ENCODE assay signal across 1 cellular context in genomic region chr1:1435094-1435903, GRCh38.
TF ChIP-seq lines count a peak whose summit lies in the region.

TSS of gene VWA1 (plus strand) at chr1:1435690. CDS start at chr1:1435749, 59 bp downstream.

TF ChIP-seq in HepG2, 621 proteins besides CTCF, POLR2A, EP300 and RAD21 (continued from another document):
- no peak for TF ChIP-seq GMEB2 (CRISPR knock-in tag; IDR thresholded peaks at IDR 0.05; ENCODE audit: low read depth)
- 0 out of 2 replicates have a peak, but pooled peaks have one; percentile 29 for TF ChIP-seq DRAP1 (CRISPR knock-in tag; IDR thresholded peaks at IDR 0.05)
- TF ChIP-seq ZNF7 (CRISPR knock-in tag; IDR thresholded peaks at IDR 0.05): no peak
- TF ChIP-seq ZMYM4 (CRISPR knock-in tag; IDR thresholded peaks at IDR 0.05): 0 out of 2 replicates have a peak, but pooled peaks have one; percentile 10
- TF ChIP-seq ZKSCAN8 (CRISPR knock-in tag; IDR thresholded peaks at IDR 0.05; ENCODE audit: borderline replicate concordance): no peak
- no peak for TF ChIP-seq ZNF263 (CRISPR knock-in tag; IDR thresholded peaks at IDR 0.05)
- no peak for TF ChIP-seq ZMAT5 (CRISPR knock-in tag; IDR thresholded peaks at IDR 0.05; ENCODE audit: borderline replicate concordance, low read depth)
- TF ChIP-seq KAT2B (IDR thresholded peaks at IDR 0.05; ENCODE audit: borderline replicate concordance, low read depth, low read length): no peak
- TF ChIP-seq ZNF484 (CRISPR knock-in tag; IDR thresholded peaks at IDR 0.05; ENCODE audit: borderline replicate concordance, low read depth): no peak
- TF ChIP-seq ZNF331 (CRISPR knock-in tag; IDR thresholded peaks at IDR 0.05): peak; percentile 15; the same call in 1 of the 2 replicates
- TF ChIP-seq PCBP1 (IDR thresholded peaks at IDR 0.05; ENCODE audit: borderline replicate concordance, low read depth, low read length): no peak
- TF ChIP-seq TEAD2 (CRISPR knock-in tag; IDR thresholded peaks at IDR 0.05): no peak
- TF ChIP-seq ZNF772 (CRISPR knock-in tag; IDR thresholded peaks at IDR 0.05): peak; percentile 48; the same call in 1 of the 2 replicates
- no peak for TF ChIP-seq HOXA9 (CRISPR knock-in tag; IDR thresholded peaks at IDR 0.05; ENCODE audit: borderline replicate concordance)
- no peak for TF ChIP-seq ZNF382 (CRISPR knock-in tag; IDR thresholded peaks at IDR 0.05; ENCODE audit: borderline replicate concordance)
- no peak for TF ChIP-seq CENPBD1 (CRISPR knock-in tag; IDR thresholded peaks at IDR 0.05; ENCODE audit: borderline replicate concordance, low read depth)
- TF ChIP-seq ZNF563 (CRISPR knock-in tag; IDR thresholded peaks at IDR 0.05): peak; percentile 58; the same call in 1 of the 2 replicates
- no peak for TF ChIP-seq ZNF850 (CRISPR knock-in tag; conservative IDR thresholded peaks at IDR 0.05)
- TF ChIP-seq SMAD9 (CRISPR knock-in tag; IDR thresholded peaks at IDR 0.05): 0 out of 2 replicates have a peak, but pooled peaks have one; percentile 49
- TF ChIP-seq TFAP4 (IDR thresholded peaks at IDR 0.05; ENCODE audit: borderline replicate concordance, low read depth): no peak
- no peak; the same call in 1 of the 2 replicates for TF ChIP-seq ZNF574 (CRISPR knock-in tag; IDR thresholded peaks at IDR 0.05)
- TF ChIP-seq MXD3 (CRISPR knock-in tag; IDR thresholded peaks at IDR 0.05): 0 out of 2 replicates have a peak, but pooled peaks have one; percentile 20
- TF ChIP-seq ZNF33B (CRISPR knock-in tag; IDR thresholded peaks at IDR 0.05): 0 out of 2 replicates have a peak, but pooled peaks have one; percentile 66
- TF ChIP-seq PRMT3 (CRISPR knock-in tag; IDR thresholded peaks at IDR 0.05; ENCODE audit: borderline replicate concordance, low read depth): no peak
- TF ChIP-seq NFE2L1 (CRISPR knock-in tag; IDR thresholded peaks at IDR 0.05; ENCODE audit: borderline replicate concordance): no peak
- TF ChIP-seq IKZF4 (CRISPR knock-in tag; IDR thresholded peaks at IDR 0.05; ENCODE audit: borderline replicate concordance, low read depth, not compliant biosample characterization): peak; percentile 28
- TF ChIP-seq HHEX (CRISPR knock-in tag; IDR thresholded peaks at IDR 0.05): no peak
- TF ChIP-seq ZNF558 (CRISPR knock-in tag; IDR thresholded peaks at IDR 0.05; ENCODE audit: borderline replicate concordance): peak; percentile 70; the same call in 1 of the 2 replicates
- peak; percentile 83 for TF ChIP-seq HDAC1 (CRISPR knock-in tag; IDR thresholded peaks at IDR 0.05)
- no peak for TF ChIP-seq ZBTB44 (CRISPR knock-in tag; IDR thresholded peaks at IDR 0.05)
- TF ChIP-seq MLXIP (CRISPR knock-in tag; IDR thresholded peaks at IDR 0.05; ENCODE audit: borderline replicate concordance): no peak
- no peak for TF ChIP-seq KMT2B (CRISPR knock-in tag; IDR thresholded peaks at IDR 0.05)
- no peak for TF ChIP-seq MZF1 (CRISPR knock-in tag; IDR thresholded peaks at IDR 0.05; ENCODE audit: borderline replicate concordance)
- TF ChIP-seq ZNF614 (CRISPR knock-in tag; IDR thresholded peaks at IDR 0.05; ENCODE audit: borderline replicate concordance): no peak
- no peak for TF ChIP-seq ZNF17 (CRISPR knock-in tag; IDR thresholded peaks at IDR 0.05)
- no peak for TF ChIP-seq CBX1 (IDR thresholded peaks at IDR 0.05; ENCODE audit: low read depth)
- no peak for TF ChIP-seq ZBTB7A (CRISPR knock-in tag; IDR thresholded peaks at IDR 0.05)
- TF ChIP-seq DMTF1 (CRISPR knock-in tag; IDR thresholded peaks at IDR 0.05): no peak
- no peak for TF ChIP-seq ZNF496 (CRISPR knock-in tag; IDR thresholded peaks at IDR 0.05; ENCODE audit: insufficient replicate concordance)
TF ChIP-seq in HepG2: peak in this region for 145.
